Comparison of ENCODE assay signal across 15 cellular contexts in genomic region chr13:31918707-31919106, GRCh38.
DNase-seq lines count a peak whose midpoint lies in the region; ATAC-seq and TF ChIP-seq lines count a peak whose summit lies in the region.
"Had no signal": no experiment of that assay in that cellular context is flagged by ENCODE, and none has a peak within 500 bp of the region (broad histone marks: within the 10 kb centered on the region; RNA-seq: fewer than 3 reads in every experiment).

No MANE protein-coding gene starts in this region.

- no peaks in the 10 kb centered on the region for H3K9me3 ChIP-seq in CD4-positive, alpha-beta memory T cell (ENCODE audit: control insufficient read depth in 1 of 2, low read length in 2 of 2)
- H3K9me3 ChIP-seq: HAP-1 had no signal

- POLR2A ChIA-PET in CD4-positive, alpha-beta memory T cell (lab: Charles Lee; ENCODE audit: partially characterized antibody) = no interaction called here

- peak overlapping the region in 4 of 7 donors; percentile 25 to 48 (median 32) for H3K27ac Mint-ChIP-seq in CD4-positive, alpha-beta memory T cell
- peak overlapping the region; percentile 18 for H3K27ac Mint-ChIP-seq in activated T-helper 17 cell treated with anti-CD3 and anti-CD28 coated beads, Interleukin-2, amount 50 U/mL, for 72 hours
- H3K27ac Mint-ChIP-seq in activated T-helper 1 cell treated with anti-CD3 and anti-CD28 coated beads, Interleukin-12 subunit alpha, Interleukin-12 subunit beta, Interleukin-2, Interleukin-4 antibody, amounts not matched to agents 30 ng/mL and 10 ng/mL and 1 ng/mL, durations not matched to agents 14 hours and 24 hours and 36 hours = no peak overlapping the region
- H3K27ac Mint-ChIP-seq: CD4-positive, CD25-positive, alpha-beta regulatory T cell; HFFc6 had no signal

- no peak overlapping the region for H3K4me3 Mint-ChIP-seq in CD4-positive, alpha-beta memory T cell
- peak overlapping the region; percentile 35 for H3K4me3 Mint-ChIP-seq in activated T-helper 17 cell treated with anti-CD3 and anti-CD28 coated beads, Interleukin-2, amount 50 U/mL, for 72 hours
- no peak overlapping the region for H3K4me3 Mint-ChIP-seq in activated T-helper 1 cell treated with anti-CD3 and anti-CD28 coated beads, Interleukin-12 subunit alpha, Interleukin-12 subunit beta, Interleukin-2, Interleukin-4 antibody, amounts not matched to agents 30 ng/mL and 10 ng/mL and 1 ng/mL, durations not matched to agents 14 hours and 24 hours and 36 hours
- H3K4me3 Mint-ChIP-seq: CD4-positive, CD25-positive, alpha-beta regulatory T cell; CD8-positive, alpha-beta memory T cell; HFFc6 had no signal

- ATAC-seq in activated T-helper 17 cell treated with anti-CD3 and anti-CD28 coated beads, Interleukin-2, amount 50 U/mL, for 72 hours (replicated peaks) = no peak

- peaks cover 0 to 6% of the 10 kb centered on the region in 2 donors for H3K36me3 Mint-ChIP-seq in CD4-positive, alpha-beta memory T cell
- no peaks in the 10 kb centered on the region for H3K36me3 Mint-ChIP-seq in activated T-helper 17 cell treated with anti-CD3 and anti-CD28 coated beads, Interleukin-2, amount 50 U/mL, for 72 hours (ENCODE audit: low read depth)
- H3K36me3 Mint-ChIP-seq in activated T-helper 1 cell treated with anti-CD3 and anti-CD28 coated beads, Interleukin-12 subunit alpha, Interleukin-12 subunit beta, Interleukin-2, Interleukin-4 antibody, amounts not matched to agents 30 ng/mL and 10 ng/mL and 1 ng/mL, durations not matched to agents 14 hours and 24 hours and 36 hours (ENCODE audit: low read depth) = no peaks in the 10 kb centered on the region
- H3K36me3 Mint-ChIP-seq: CD4-positive, CD25-positive, alpha-beta regulatory T cell; CD8-positive, alpha-beta memory T cell had no signal

- no peaks in the 10 kb centered on the region for H3K27me3 Mint-ChIP-seq in CD4-positive, alpha-beta memory T cell
- H3K27me3 Mint-ChIP-seq in activated T-helper 17 cell treated with anti-CD3 and anti-CD28 coated beads, Interleukin-2, amount 50 U/mL, for 72 hours = no peaks in the 10 kb centered on the region
- peaks cover 4% of the 10 kb centered on the region for H3K27me3 Mint-ChIP-seq in activated T-helper 1 cell treated with anti-CD3 and anti-CD28 coated beads, Interleukin-12 subunit alpha, Interleukin-12 subunit beta, Interleukin-2, Interleukin-4 antibody, amounts not matched to agents 30 ng/mL and 10 ng/mL and 1 ng/mL, durations not matched to agents 14 hours and 24 hours and 36 hours (ENCODE audit: insufficient read depth)
- H3K27me3 Mint-ChIP-seq: CD8-positive, alpha-beta memory T cell had no signal

- intact Hi-C loops in CD4-positive, alpha-beta memory T cell (cut with micrococcal nuclease) = loop anchor here (10.0 kb wide), 2 partner anchors 246 to 1806 kb away; no protein-coding TSS in a partner anchor
- intact Hi-C loops in activated T-helper 1 cell treated with anti-CD3 and anti-CD28 coated beads, Interleukin-12 subunit alpha, Interleukin-12 subunit beta, Interleukin-2, Interleukin-4 antibody, amounts not matched to agents 30 ng/mL and 10 ng/mL and 1 ng/mL, durations not matched to agents 14 hours and 24 hours and 36 hours (cut with micrococcal nuclease) = loop anchor here (10.0 kb wide), 1 partner anchor 526 kb away; no protein-coding TSS in a partner anchor

- no peaks in the 10 kb centered on the region for H3K27me3 ChIP-seq in CD4-positive, alpha-beta memory T cell (ENCODE audit: insufficient read depth, low read length)

- H3K4me1 ChIP-seq in CD4-positive, alpha-beta memory T cell (ENCODE audit: insufficient read depth, low read length) = no peaks in the 10 kb centered on the region
- H3K4me1 ChIP-seq: HAP-1 had no signal

- in situ Hi-C loops in G401 (cut with HindIII; ENCODE audit: low sequenced_read_pairs) = no loop called here

- no peak for DNase-seq in CD4-positive, alpha-beta memory T cell
- peak; percentile 70 for DNase-seq in G401 (ENCODE audit: low spot score)
- no peak for DNase-seq in activated T-helper 1 cell treated with anti-CD3 and anti-CD28 coated beads, Interleukin-12 subunit alpha, Interleukin-12 subunit beta, Interleukin-2, Interleukin-4 antibody, amounts not matched to agents 30 ng/mL and 10 ng/mL and 1 ng/mL, durations not matched to agents 14 hours and 24 hours and 36 hours (ENCODE audit: low spot score)
- no peak for DNase-seq in Kasumi-1 (lab: John Stamatoyannopoulos, UW)
- DNase-seq in GM10266 (ENCODE audit: extremely low spot score) = no peak
- DNase-seq: CD4-positive, CD25-positive, alpha-beta regulatory T cell; CD8-positive, alpha-beta memory T cell; DMS 273 treated with DMSO at 0.1 percent for 48 hours; DMS79; EL; GF-D8; GOT3; HFFc6 had no signal

- H3K27ac ChIP-seq in CD4-positive, alpha-beta memory T cell (ENCODE audit: low read depth, low read length) = no peak overlapping the region

- H3K4me3 ChIP-seq in CD4-positive, alpha-beta memory T cell (ENCODE audit: low read length in 2 of 2) = no peak overlapping the region
- H3K4me3 ChIP-seq: HAP-1 had no signal

- peaks cover 7 to 30% (median 18%) of the 10 kb centered on the region in 4 donors for H3K4me1 Mint-ChIP-seq in CD4-positive, alpha-beta memory T cell
- peaks cover 32% of the 10 kb centered on the region for H3K4me1 Mint-ChIP-seq in activated T-helper 17 cell treated with anti-CD3 and anti-CD28 coated beads, Interleukin-2, amount 50 U/mL, for 72 hours
- H3K4me1 Mint-ChIP-seq in activated T-helper 1 cell treated with anti-CD3 and anti-CD28 coated beads, Interleukin-12 subunit alpha, Interleukin-12 subunit beta, Interleukin-2, Interleukin-4 antibody, amounts not matched to agents 30 ng/mL and 10 ng/mL and 1 ng/mL, durations not matched to agents 14 hours and 24 hours and 36 hours (ENCODE audit: low read depth) = peaks cover 22% of the 10 kb centered on the region

- CTCF ChIA-PET in CD4-positive, alpha-beta memory T cell (lab: Charles Lee; ENCODE audit: partially characterized antibody) = interaction anchor here (4.8 kb wide), 1 partner anchor 9 kb away, joined by 49 read pairs; no protein-coding TSS in a partner anchor

- H3K36me3 ChIP-seq in CD4-positive, alpha-beta memory T cell (ENCODE audit: insufficient read depth, low read length) = no peaks in the 10 kb centered on the region
- H3K36me3 ChIP-seq: HAP-1 had no signal

- peaks cover 0 to 3% (median 0%) of the 10 kb centered on the region in 8 donors for H3K9me3 Mint-ChIP-seq in CD4-positive, alpha-beta memory T cell
- no peaks in the 10 kb centered on the region for H3K9me3 Mint-ChIP-seq in activated T-helper 17 cell treated with anti-CD3 and anti-CD28 coated beads, Interleukin-2, amount 50 U/mL, for 72 hours
- H3K9me3 Mint-ChIP-seq in activated T-helper 1 cell treated with anti-CD3 and anti-CD28 coated beads, Interleukin-12 subunit alpha, Interleukin-12 subunit beta, Interleukin-2, Interleukin-4 antibody, amounts not matched to agents 30 ng/mL and 10 ng/mL and 1 ng/mL, durations not matched to agents 14 hours and 24 hours and 36 hours = no peaks in the 10 kb centered on the region
- H3K9me3 Mint-ChIP-seq: CD8-positive, alpha-beta memory T cell; HFFc6 had no signal

- no peak for TF ChIP-seq CTCF in GM10266 (IDR thresholded peaks at IDR 0.05; ENCODE audit: control insufficient read depth, insufficient read depth, low read depth, missing control alignments)
